Comparison of ENCODE assay signal across 8 cellular contexts in genomic region chr15:65133550-65134200, GRCh38. TPM values are rescaled to one million over a fixed set of nuclear protein-coding genes. Genes with fewer than 3 reads are reported as not detected.
A peak's percentile ranks its signal among the peaks of the same experiment; 100 is the strongest.
DNase-seq lines count a peak whose midpoint lies in the region; ATAC-seq and TF ChIP-seq lines count a peak whose summit lies in the region.

A gene with protein sequence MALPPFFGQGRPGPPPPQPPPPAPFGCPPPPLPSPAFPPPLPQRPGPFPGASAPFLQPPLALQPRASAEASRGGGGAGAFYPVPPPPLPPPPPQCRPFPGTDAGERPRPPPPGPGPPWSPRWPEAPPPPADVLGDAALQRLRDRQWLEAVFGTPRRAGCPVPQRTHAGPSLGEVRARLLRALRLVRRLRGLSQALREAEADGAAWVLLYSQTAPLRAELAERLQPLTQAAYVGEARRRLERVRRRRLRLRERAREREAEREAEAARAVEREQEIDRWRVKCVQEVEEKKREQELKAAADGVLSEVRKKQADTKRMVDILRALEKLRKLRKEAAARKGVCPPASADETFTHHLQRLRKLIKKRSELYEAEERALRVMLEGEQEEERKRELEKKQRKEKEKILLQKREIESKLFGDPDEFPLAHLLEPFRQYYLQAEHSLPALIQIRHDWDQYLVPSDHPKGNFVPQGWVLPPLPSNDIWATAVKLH (minus strand): TSS chr15:65133808. CDS start chr15:65133781, 27 bp downstream.

- peaks cover 0 to 19% of the 10 kb centered on the region in 2 donors for H3K4me1 ChIP-seq in ascending aorta
- peaks cover 6% of the 10 kb centered on the region for H3K4me1 ChIP-seq in rectal smooth muscle tissue (ENCODE audit: control insufficient read depth, insufficient read depth, low read length)
- H3K4me1 ChIP-seq in aorta (ENCODE audit: control insufficient read depth in 1 of 2, insufficient read depth in 2 of 2, low read length in 2 of 2): no peaks in the 10 kb centered on the region

- DNase-seq in NCI-H187 treated with DMSO at 0.1 percent for 48 hours (lab: John Stamatoyannopoulos, UW): peak; percentile 43
- peak; percentile 44 to 92 for DNase-seq in ascending aorta (ENCODE audit: low spot score in 2 of 2)
- DNase-seq in hepatic stellate cell (ENCODE audit: low spot score): peak; percentile 96
- DNase-seq in aorta: peak; percentile 93 to 96

- H3K36me3 ChIP-seq in ascending aorta: peaks cover 6 to 9% of the 10 kb centered on the region in 2 donors
- H3K36me3 ChIP-seq in rectal smooth muscle tissue (ENCODE audit: control insufficient read depth, insufficient read depth, low read length): peaks cover 12% of the 10 kb centered on the region
- H3K36me3 ChIP-seq in aorta (ENCODE audit: control insufficient read depth in 1 of 2, insufficient read depth in 2 of 2, low read length in 1 of 2): peaks cover 0 to 6% of the 10 kb centered on the region in 2 donors

- H3K27me3 ChIP-seq in ascending aorta (no peaks in the 10 kb centered on the region), rectal smooth muscle tissue (ENCODE audit: control insufficient read depth, insufficient read depth, low read length) (no peaks in the 10 kb centered on the region), aorta (ENCODE audit: control insufficient read depth in 1 of 2, insufficient read depth in 2 of 2, low read length in 1 of 2) (no peaks in the 10 kb centered on the region)

- peak within 1 kb of the TSS; percentile 25 for H3K9ac ChIP-seq in rectal smooth muscle tissue (ENCODE audit: low read length)

- H3K9me3 ChIP-seq in ascending aorta (no peaks in the 10 kb centered on the region), aorta (ENCODE audit: control insufficient read depth, low read length) (no peaks in the 10 kb centered on the region)

- intact Hi-C loops in T-helper 2 cell treated with Interferon-gamma antibody and Interleukin-4, amounts not matched to agents 100 ng/mL and 5 ng/mL, for 36 hours (cut with micrococcal nuclease): loop anchor here (5.0 to 10.0 kb wide), 4 partner anchors 54 to 749 kb away; partner anchors contain the start of genes CLPX, PCLAF, RNU5A-1 and TRIP4
- intact Hi-C loops in ascending aorta (cut with DNase I) (loop anchor here (1.0 to 2.0 kb wide), 2 partner anchors 52 to 79 kb away; partner anchors contain the start of gene CLPX), aorta (cut with DNase I) (no loop called here)

- no peak for TF ChIP-seq CTCF in ascending aorta (IDR thresholded peaks at IDR 0.05)

- H3K27ac ChIP-seq in ascending aorta (peak within 1 kb of the TSS; percentile 83 to 88), rectal smooth muscle tissue (ENCODE audit: low read depth, low read length) (peak within 1 kb of the TSS; percentile 78), aorta (ENCODE audit: low read depth in 1 of 2, low read length in 2 of 2) (peak within 1 kb of the TSS; percentile 28 to 33)

- peak; percentile 95 for TF ChIP-seq POLR2A in GM15510 (IDR thresholded peaks at IDR 0.05; ENCODE audit: borderline replicate concordance, extremely low read depth, insufficient read length)

- 1% methylated on average over 36 to 45 of the region's 45 CpGs for WGBS in aorta, 2 donors

- ATAC-seq in HG02938 (IDR thresholded peaks at IDR 0.05; ENCODE audit: unreplicated experiment) (peak; percentile 85), aorta (ENCODE audit: low FRiP score) (peak; percentile 94)

- H3K4me3 ChIP-seq in ascending aorta (peak within 1 kb of the TSS; percentile 75 to 87), rectal smooth muscle tissue (ENCODE audit: low read length) (peak within 1 kb of the TSS; percentile 84), aorta (ENCODE audit: low read length in 2 of 2) (peak within 1 kb of the TSS; percentile 94 to 95)

RNA-seq across cellular contexts. Expression of the gene that starts here (rescaled TPM):
- 41.8 and 43.2 TPM in 2 replicates for total RNA-seq in T-helper 2 cell treated with Interferon-gamma antibody and Interleukin-4, amounts not matched to agents 100 ng/mL and 5 ng/mL, for 36 hours
- total RNA-seq in ascending aorta (9.2 TPM), aorta (10 to 100 TPM; 18.3 to 34.0 TPM)
- polyA plus RNA-seq in aorta: 10 to 100 TPM; 11.1 to 13.8 TPM

Comparison
In these comparisons a context has a peak if more than half of its experiments do, and no peak if none do; other contexts are left out.
1. Peak in every context shown above with its lines: DNase-seq, ATAC-seq, H3K4me3 ChIP-seq and H3K27ac ChIP-seq.
2. DNase-seq: peak in every context shown above with its lines; median percentile 96 in hepatic stellate cell; 94 in aorta; 68 in ascending aorta; 43 in NCI-H187 treated with DMSO at 0.1 percent for 48 hours.
3. H3K27ac ChIP-seq: peak in every context shown above with its lines; median percentile 86 in ascending aorta; 78 in rectal smooth muscle tissue; 30 in aorta.
4. intact Hi-C loops: an anchor here in T-helper 2 cell treated with Interferon-gamma antibody and Interleukin-4, amounts not matched to agents 100 ng/mL and 5 ng/mL, for 36 hours (5.0 to 10.0 kb wide) and ascending aorta (1.0 to 2.0 kb wide); none called in aorta.